In genomic region chr15:42931702-42932486, GRCh38 we compare ENCODE assay signal across 27 cellular contexts.
"Had no signal": no experiment of that assay in that cellular context is flagged by ENCODE, and none has a peak within 500 bp of the region (broad histone marks: within the 10 kb centered on the region; RNA-seq: fewer than 3 reads in every experiment).

No MANE protein-coding gene starts in this region.

- H3K27ac ChIP-seq: esophagus muscularis mucosa, foreskin keratinocyte, gastroesophageal sphincter, heart left ventricle, hepatocyte, left lung, neural progenitor cell, parathyroid adenoma, right atrium auricular region, sigmoid colon, thoracic aorta, transverse colon, upper lobe of right lung, uterus had no signal

- H3K27me3 Mint-ChIP-seq: effector memory CD8-positive, alpha-beta T cell; naive B cell; progenitor cell of endocrine pancreas; stimulated activated naive B cell treated with anti-CD40 and anti-IgM and Interleukin-4, amounts not matched to agents 10 μg/mL and 1 μg/mL and 100 μg/mL, for 72 hours; stimulated activated naive CD8-positive, alpha-beta T cell treated with anti-CD3 and anti-CD28 coated beads, Interleukin-15, Interleukin-2, amounts not matched to agents 100 ng/mL and 50 ng/mL, for 24 hours had no signal

- H3K9me3 Mint-ChIP-seq: effector memory CD8-positive, alpha-beta T cell; mesothelial cell of epicardium; naive B cell; nephron; neural progenitor cell; stimulated activated naive B cell treated with anti-CD40 and anti-IgM and Interleukin-4, amounts not matched to agents 10 μg/mL and 1 μg/mL and 100 μg/mL, for 72 hours; stimulated activated naive CD8-positive, alpha-beta T cell treated with anti-CD3 and anti-CD28 coated beads, Interleukin-15, Interleukin-2, amounts not matched to agents 100 ng/mL and 50 ng/mL, for 24 hours had no signal

- H3K4me1 Mint-ChIP-seq: mesothelial cell of epicardium; naive B cell; nephron; neural progenitor cell; stimulated activated naive B cell treated with anti-CD40 and anti-IgM and Interleukin-4, amounts not matched to agents 10 μg/mL and 1 μg/mL and 100 μg/mL, for 72 hours had no signal

- H3K4me3 Mint-ChIP-seq: effector memory CD8-positive, alpha-beta T cell; mesothelial cell of epicardium; naive B cell; nephron; neural progenitor cell; stimulated activated naive B cell treated with anti-CD40 and anti-IgM and Interleukin-4, amounts not matched to agents 10 μg/mL and 1 μg/mL and 100 μg/mL, for 72 hours; stimulated activated naive CD8-positive, alpha-beta T cell treated with anti-CD3 and anti-CD28 coated beads, Interleukin-15, Interleukin-2, amounts not matched to agents 100 ng/mL and 50 ng/mL, for 24 hours had no signal

- H3K4me3 ChIP-seq: esophagus muscularis mucosa, gastroesophageal sphincter, heart left ventricle, hepatocyte, left lung, mucosa of descending colon, neural progenitor cell, right atrium auricular region, sigmoid colon, thoracic aorta, transverse colon, upper lobe of right lung, uterus had no signal

- H3K36me3 Mint-ChIP-seq: mesothelial cell of epicardium; naive B cell; neural progenitor cell; stimulated activated naive B cell treated with anti-CD40 and anti-IgM and Interleukin-4, amounts not matched to agents 10 μg/mL and 1 μg/mL and 100 μg/mL, for 72 hours had no signal

- H3K27ac Mint-ChIP-seq: effector memory CD8-positive, alpha-beta T cell; mesothelial cell of epicardium; naive B cell; nephron; neural progenitor cell; progenitor cell of endocrine pancreas; stimulated activated naive B cell treated with anti-CD40 and anti-IgM and Interleukin-4, amounts not matched to agents 10 μg/mL and 1 μg/mL and 100 μg/mL, for 72 hours; stimulated activated naive CD8-positive, alpha-beta T cell treated with anti-CD3 and anti-CD28 coated beads, Interleukin-15, Interleukin-2, amounts not matched to agents 100 ng/mL and 50 ng/mL, for 24 hours had no signal

- ATAC-seq: effector memory CD8-positive, alpha-beta T cell; gastroesophageal sphincter; heart left ventricle; left lung; mucosa of descending colon; stimulated activated naive B cell treated with anti-CD40 and anti-IgM and Interleukin-4, amounts not matched to agents 10 μg/mL and 1 μg/mL and 100 μg/mL, for 72 hours; upper lobe of right lung had no signal

- DNase-seq: cortex of kidney; effector memory CD8-positive, alpha-beta T cell; heart left ventricle; kidney; left lung; mesenchymal stem cell; mucosa of descending colon; naive B cell; sigmoid colon; stimulated activated CD4-positive, alpha-beta T cell treated with anti-CD3 and anti-CD28 coated beads, Interleukin-2, amount 100 ng/mL, for 24 hours; stimulated activated CD4-positive, alpha-beta T cell treated with anti-CD3 and anti-CD28 coated beads, Interleukin-4, amount 100 ng/mL, for 24 hours; stimulated activated naive B cell treated with anti-CD40 and anti-IgM and Interleukin-4, amounts not matched to agents 10 μg/mL and 1 μg/mL and 100 μg/mL, for 72 hours; transverse colon; upper lobe of right lung; uterus had no signal
